Comparison of ENCODE assay signal across 8 cellular contexts in genomic region chr7:22726345-22726848, GRCh38. TPM values are rescaled to one million over a fixed set of nuclear protein-coding genes. Genes with fewer than 3 reads are reported as not detected.
DNase-seq lines count a peak whose midpoint lies in the region; ATAC-seq and TF ChIP-seq lines count a peak whose summit lies in the region.

No MANE protein-coding gene starts in this region.

- WGBS in lung, 2 donors = 10 to 13% methylated on average over 7 of the region's 7 CpGs

- H3K27ac ChIP-seq in lung (ENCODE audit: low read depth in 1 of 2, low read length in 1 of 2) = peak overlapping the region in 1 of 2 donors; percentile 57

- no peaks in the 10 kb centered on the region for H3K36me3 ChIP-seq in lung (ENCODE audit: control insufficient read depth in 2 of 2, insufficient read depth in 2 of 2, low read length in 2 of 2)

- H3K4me3 ChIP-seq in WI38 (ENCODE audit: low read depth, low read length) (peak overlapping the region; percentile 87), lung (no peak overlapping the region)

- TF ChIP-seq CTCF in GM12872 (IDR thresholded peaks at IDR 0.05; ENCODE audit: insufficient read depth, low read depth, low read length) (peak; percentile 78), WI38 (IDR thresholded peaks at IDR 0.05; ENCODE audit: low read depth, low read length) (peak; percentile 62), lung (IDR thresholded peaks at IDR 0.05; ENCODE audit: control extremely low read depth, extremely low read depth) (peak; percentile 35)

- H3K27me3 ChIP-seq in lung (ENCODE audit: control insufficient read depth, insufficient read depth) = no peaks in the 10 kb centered on the region

- peaks cover 3 to 24% of the 10 kb centered on the region in 2 donors for H3K4me1 ChIP-seq in lung (ENCODE audit: control insufficient read depth in 2 of 2, insufficient read depth in 2 of 2, low read length in 2 of 2)

- DNase-seq in 8988T (peak; percentile 27), NCI-H1092 treated with DMSO at 0.1 percent for 48 hours (lab: John Stamatoyannopoulos, UW) (peak; percentile 62), cerebellar cortex (ENCODE audit: low spot score) (peak; percentile 30), lung (ENCODE audit: low spot score) (peak; percentile 51)
- peak; percentile 9 for DNase-seq in stimulated activated CD8-positive, alpha-beta memory T cell treated with anti-CD3 and anti-CD28 coated beads, Interleukin-12 subunit alpha, Interleukin-12 subunit beta, amount 100 ng/mL, for 1 hour (ENCODE audit: low read depth)

- peak; percentile 71 for ATAC-seq in HG02642 (IDR thresholded peaks at IDR 0.05; ENCODE audit: poor library complexity, unreplicated experiment)
- ATAC-seq in lung (ENCODE audit: insufficient read depth, low FRiP score) = peak; percentile 35

- no peaks in the 10 kb centered on the region for H3K9me3 ChIP-seq in lung (ENCODE audit: control insufficient read depth in 2 of 2, insufficient read depth in 1 of 2, low read length in 1 of 2)

RNA-seq across cellular contexts. Expression of gene IL6, which starts 0.6 kb away (rescaled TPM):
- total RNA-seq in lung = 1 to 10 TPM; 2.7 to 5.5 TPM
- polyA plus RNA-seq in lung = 100 to 1,000 TPM in 1 of 2 donors, 10 to 100 TPM in 1; 19.3 to 155 TPM

Comparison
In these comparisons a context has a peak if more than half of its experiments do, and no peak if none do; other contexts are left out.
1. DNase-seq: peak in every context shown above with its lines; median percentile 62 in NCI-H1092 treated with DMSO at 0.1 percent for 48 hours; 51 in lung; 30 in cerebellar cortex; 27 in 8988T; 9 in stimulated activated CD8-positive, alpha-beta memory T cell treated with anti-CD3 and anti-CD28 coated beads, Interleukin-12 subunit alpha, Interleukin-12 subunit beta, amount 100 ng/mL, for 1 hour.